In the genomic region with DNA sequence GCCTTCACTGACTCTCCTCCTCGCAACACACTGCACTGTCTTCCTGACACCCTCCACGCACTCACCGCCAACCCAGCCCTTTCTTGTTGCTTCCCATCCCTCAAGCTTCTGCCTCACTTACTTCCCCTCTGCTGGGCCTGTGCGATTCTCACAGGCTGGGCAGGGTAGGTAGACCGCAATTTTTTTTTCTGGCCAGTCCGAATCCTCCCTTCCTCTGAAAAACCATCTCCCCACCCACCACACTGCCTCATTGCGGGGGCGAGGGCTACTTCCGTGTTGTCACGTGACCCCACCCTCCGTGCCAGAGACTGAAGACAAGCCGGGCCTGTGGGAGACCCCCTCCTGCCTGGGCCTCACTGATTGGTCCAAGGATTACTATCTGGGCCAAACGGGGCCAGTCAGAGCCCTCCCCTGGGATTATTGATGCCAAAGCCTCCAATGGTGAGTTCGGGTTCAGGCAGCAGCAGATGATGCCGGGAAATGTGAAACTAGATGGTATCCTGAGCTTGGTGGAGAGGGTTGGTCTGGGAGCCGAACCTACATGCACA, we compare ENCODE assay signal across 8 cellular contexts.
DNase-seq lines count a peak whose midpoint lies in the region; ATAC-seq, FAIRE-seq and TF ChIP-seq lines count a peak whose summit lies in the region.

No MANE protein-coding gene starts in this region.

- H3K27me3 ChIP-seq in esophagus muscularis mucosa: no peaks in the 10 kb centered on the region

- peaks cover 34 to 50% (median 40%) of the 10 kb centered on the region in 4 donors for H3K4me1 ChIP-seq in esophagus muscularis mucosa

- 80% methylated on average over 11 of the region's 16 CpGs for WGBS in esophagus muscularis mucosa

- H3K27ac ChIP-seq in esophagus muscularis mucosa (replicated peaks in 1 of 4): peak overlapping the region in 2 of 4 donors; percentile 7 to 43

- H3K36me3 ChIP-seq in esophagus muscularis mucosa: peaks cover 0 to 27% (median 18%) of the 10 kb centered on the region in 4 donors

- H3K4me3 ChIP-seq in esophagus muscularis mucosa: no peak overlapping the region

- TF ChIP-seq POLR2A in esophagus muscularis mucosa (IDR thresholded peaks at IDR 0.05; ENCODE audit: low read depth): no peak

- peak; percentile 52 for ATAC-seq in GM19397 (IDR thresholded peaks at IDR 0.05; ENCODE audit: unreplicated experiment)
- ATAC-seq in HG03354 (IDR thresholded peaks at IDR 0.05; ENCODE audit: poor library complexity, severe bottlenecking, unreplicated experiment): peak; percentile 72
- ATAC-seq in activated CD4-positive, CD25-positive, alpha-beta regulatory T cell treated with anti-CD3 and anti-CD28 coated beads, Interleukin-2, amount 50 U/mL, for 24 hours: peak; percentile 60 to 63

- peak; percentile 58 for DNase-seq in effector CD8-positive, alpha-beta T cell (lab: John Stamatoyannopoulos, UW)
- peak; percentile 76 for DNase-seq in stimulated activated CD4-positive, alpha-beta T cell treated with anti-CD3 and anti-CD28 coated beads, Interleukin-4, amount 100 ng/mL, for 1 hour
- DNase-seq in esophagus muscularis mucosa (ENCODE audit: extremely low spot score) (no peak), frontal cortex (ENCODE audit: low spot score in 2 of 2) (no peak), foreskin melanocyte (no peak)

- no peak for TF ChIP-seq CTCF in esophagus muscularis mucosa (IDR thresholded peaks at IDR 0.05)

- no peak for TF ChIP-seq EP300 in esophagus muscularis mucosa (IDR thresholded peaks at IDR 0.05)

- intact Hi-C loops in esophagus muscularis mucosa (cut with DNase I): no loop called here

- no peak for FAIRE-seq in frontal cortex (lab: Jason Lieb, UNC)

- no peaks in the 10 kb centered on the region for H3K9me3 ChIP-seq in esophagus muscularis mucosa

Comparison
In these comparisons a context has a peak if more than half of its experiments do, and no peak if none do; other contexts are left out.
1. DNase-seq: peak in effector CD8-positive, alpha-beta T cell (single experiment) and stimulated activated CD4-positive, alpha-beta T cell treated with anti-CD3 and anti-CD28 coated beads, Interleukin-4, amount 100 ng/mL, for 1 hour (single experiment); none in esophagus muscularis mucosa (single experiment), frontal cortex (0 of 2) and foreskin melanocyte (single experiment).
2. Peak in every context shown above with its lines, with median percentiles within 50 percentile points of each other: ATAC-seq.